Comparison of ENCODE assay signal across 1 cellular context in genomic region chr18:76922107-76922506, GRCh38.
TF ChIP-seq lines count a peak whose summit lies in the region.

No MANE protein-coding gene starts in this region.

TF ChIP-seq in GM23338, 12 proteins besides CTCF, POLR2A, EP300 and RAD21 (continued from another document):
- TF ChIP-seq, protein P1, sequence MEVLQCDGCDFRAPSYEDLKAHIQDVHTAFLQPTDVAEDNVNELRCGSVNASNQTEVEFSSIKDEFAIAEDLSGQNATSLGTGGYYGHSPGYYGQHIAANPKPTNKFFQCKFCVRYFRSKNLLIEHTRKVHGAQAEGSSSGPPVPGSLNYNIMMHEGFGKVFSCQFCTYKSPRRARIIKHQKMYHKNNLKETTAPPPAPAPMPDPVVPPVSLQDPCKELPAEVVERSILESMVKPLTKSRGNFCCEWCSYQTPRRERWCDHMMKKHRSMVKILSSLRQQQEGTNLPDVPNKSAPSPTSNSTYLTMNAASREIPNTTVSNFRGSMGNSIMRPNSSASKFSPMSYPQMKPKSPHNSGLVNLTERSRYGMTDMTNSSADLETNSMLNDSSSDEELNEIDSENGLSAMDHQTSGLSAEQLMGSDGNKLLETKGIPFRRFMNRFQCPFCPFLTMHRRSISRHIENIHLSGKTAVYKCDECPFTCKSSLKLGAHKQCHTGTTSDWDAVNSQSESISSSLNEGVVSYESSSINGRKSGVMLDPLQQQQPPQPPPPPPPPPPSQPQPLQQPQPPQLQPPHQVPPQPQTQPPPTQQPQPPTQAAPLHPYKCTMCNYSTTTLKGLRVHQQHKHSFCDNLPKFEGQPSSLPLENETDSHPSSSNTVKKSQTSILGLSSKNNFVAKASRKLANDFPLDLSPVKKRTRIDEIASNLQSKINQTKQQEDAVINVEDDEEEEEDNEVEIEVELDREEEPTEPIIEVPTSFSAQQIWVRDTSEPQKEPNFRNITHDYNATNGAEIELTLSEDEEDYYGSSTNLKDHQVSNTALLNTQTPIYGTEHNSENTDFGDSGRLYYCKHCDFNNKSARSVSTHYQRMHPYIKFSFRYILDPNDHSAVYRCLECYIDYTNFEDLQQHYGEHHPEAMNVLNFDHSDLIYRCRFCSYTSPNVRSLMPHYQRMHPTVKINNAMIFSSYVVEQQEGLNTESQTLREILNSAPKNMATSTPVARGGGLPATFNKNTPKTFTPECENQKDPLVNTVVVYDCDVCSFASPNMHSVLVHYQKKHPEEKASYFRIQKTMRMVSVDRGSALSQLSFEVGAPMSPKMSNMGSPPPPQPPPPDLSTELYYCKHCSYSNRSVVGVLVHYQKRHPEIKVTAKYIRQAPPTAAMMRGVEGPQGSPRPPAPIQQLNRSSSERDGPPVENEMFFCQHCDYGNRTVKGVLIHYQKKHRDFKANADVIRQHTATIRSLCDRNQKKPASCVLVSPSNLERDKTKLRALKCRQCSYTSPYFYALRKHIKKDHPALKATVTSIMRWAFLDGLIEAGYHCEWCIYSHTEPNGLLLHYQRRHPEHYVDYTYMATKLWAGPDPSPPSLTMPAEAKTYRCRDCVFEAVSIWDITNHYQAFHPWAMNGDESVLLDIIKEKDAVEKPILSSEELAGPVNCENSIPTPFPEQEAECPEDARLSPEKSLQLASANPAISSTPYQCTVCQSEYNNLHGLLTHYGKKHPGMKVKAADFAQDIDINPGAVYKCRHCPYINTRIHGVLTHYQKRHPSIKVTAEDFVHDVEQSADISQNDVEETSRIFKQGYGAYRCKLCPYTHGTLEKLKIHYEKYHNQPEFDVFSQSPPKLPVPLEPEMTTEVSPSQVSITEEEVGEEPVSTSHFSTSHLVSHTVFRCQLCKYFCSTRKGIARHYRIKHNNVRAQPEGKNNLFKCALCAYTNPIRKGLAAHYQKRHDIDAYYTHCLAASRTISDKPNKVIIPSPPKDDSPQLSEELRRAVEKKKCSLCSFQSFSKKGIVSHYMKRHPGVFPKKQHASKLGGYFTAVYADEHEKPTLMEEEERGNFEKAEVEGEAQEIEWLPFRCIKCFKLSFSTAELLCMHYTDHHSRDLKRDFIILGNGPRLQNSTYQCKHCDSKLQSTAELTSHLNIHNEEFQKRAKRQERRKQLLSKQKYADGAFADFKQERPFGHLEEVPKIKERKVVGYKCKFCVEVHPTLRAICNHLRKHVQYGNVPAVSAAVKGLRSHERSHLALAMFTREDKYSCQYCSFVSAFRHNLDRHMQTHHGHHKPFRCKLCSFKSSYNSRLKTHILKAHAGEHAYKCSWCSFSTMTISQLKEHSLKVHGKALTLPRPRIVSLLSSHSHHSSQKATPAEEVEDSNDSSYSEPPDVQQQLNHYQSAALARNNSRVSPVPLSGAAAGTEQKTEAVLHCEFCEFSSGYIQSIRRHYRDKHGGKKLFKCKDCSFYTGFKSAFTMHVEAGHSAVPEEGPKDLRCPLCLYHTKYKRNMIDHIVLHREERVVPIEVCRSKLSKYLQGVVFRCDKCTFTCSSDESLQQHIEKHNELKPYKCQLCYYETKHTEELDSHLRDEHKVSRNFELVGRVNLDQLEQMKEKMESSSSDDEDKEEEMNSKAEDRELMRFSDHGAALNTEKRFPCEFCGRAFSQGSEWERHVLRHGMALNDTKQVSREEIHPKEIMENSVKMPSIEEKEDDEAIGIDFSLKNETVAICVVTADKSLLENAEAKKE (CRISPR knock-in tag; IDR thresholded peaks at IDR 0.05): no peak
- TF ChIP-seq EZH2phosphoT487 (IDR thresholded peaks at IDR 0.05; ENCODE audit: unreplicated experiment): no peak
- TF ChIP-seq, protein P2, sequence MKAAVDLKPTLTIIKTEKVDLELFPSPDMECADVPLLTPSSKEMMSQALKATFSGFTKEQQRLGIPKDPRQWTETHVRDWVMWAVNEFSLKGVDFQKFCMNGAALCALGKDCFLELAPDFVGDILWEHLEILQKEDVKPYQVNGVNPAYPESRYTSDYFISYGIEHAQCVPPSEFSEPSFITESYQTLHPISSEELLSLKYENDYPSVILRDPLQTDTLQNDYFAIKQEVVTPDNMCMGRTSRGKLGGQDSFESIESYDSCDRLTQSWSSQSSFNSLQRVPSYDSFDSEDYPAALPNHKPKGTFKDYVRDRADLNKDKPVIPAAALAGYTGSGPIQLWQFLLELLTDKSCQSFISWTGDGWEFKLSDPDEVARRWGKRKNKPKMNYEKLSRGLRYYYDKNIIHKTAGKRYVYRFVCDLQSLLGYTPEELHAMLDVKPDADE (IDR thresholded peaks at IDR 0.05): no peak
- TF ChIP-seq STAT1 (IDR thresholded peaks at IDR 0.05; ENCODE audit: unreplicated experiment): no peak
- TF ChIP-seq EZH2 (IDR thresholded peaks at IDR 0.05; ENCODE audit: low read depth, unreplicated experiment): no peak
- TF ChIP-seq NANOG (IDR thresholded peaks at IDR 0.05; ENCODE audit: borderline replicate concordance): no peak
- TF ChIP-seq REST (IDR thresholded peaks at IDR 0.05; ENCODE audit: unreplicated experiment): no peak
- no peak for TF ChIP-seq ZNF331 (CRISPR knock-in tag; IDR thresholded peaks at IDR 0.05; ENCODE audit: low read depth)
